In genomic region chr6:159168536-159169192, GRCh38 we compare ENCODE assay signal across 8 cellular contexts. TPM values are rescaled to one million over a fixed set of nuclear protein-coding genes. Genes with fewer than 3 reads are reported as not detected.
DNase-seq lines count a peak whose midpoint lies in the region; ATAC-seq, FAIRE-seq and TF ChIP-seq lines count a peak whose summit lies in the region.

No MANE protein-coding gene starts in this region.

- no peaks in the 10 kb centered on the region for H3K79me2 ChIP-seq in PC-3 (ENCODE audit: low read length)

- CTCF ChIA-PET in PC-3 (lab: Charles Lee) = no interaction called here

- no peaks in the 10 kb centered on the region for H3K4me1 ChIP-seq in PC-3 (ENCODE audit: insufficient read depth, low read length)

- no peak overlapping the region for H3K4me3 ChIP-seq in PC-3 (ENCODE audit: low read length)

- intact Hi-C loops in natural killer cell (cut with micrococcal nuclease) = no loop called here
- intact Hi-C loops in PC-3 (cut with micrococcal nuclease) = no loop called here

- POLR2A ChIA-PET in PC-3 (lab: Charles Lee; ENCODE audit: unreplicated experiment) = no interaction called here

- H3K4me1 Mint-ChIP-seq in endothelial cell (ENCODE audit: unreplicated experiment) = peaks cover 14% of the 10 kb centered on the region
- H3K4me1 Mint-ChIP-seq in natural killer cell = peaks cover 0 to 13% of the 10 kb centered on the region in 2 donors

- no peaks in the 10 kb centered on the region for H4K20me1 ChIP-seq in PC-3 (ENCODE audit: low read length)

- H2AFZ ChIP-seq in PC-3 (ENCODE audit: low read length) = no peak overlapping the region

- H3K9ac ChIP-seq in PC-3 (ENCODE audit: low read length) = no peak overlapping the region

- H3K4me2 ChIP-seq in PC-3 (ENCODE audit: low read length) = no peak overlapping the region

- DNase-seq in GM12891 (ENCODE audit: insufficient read length, low spot score) (peak; percentile 9), NCI-H69 (lab: John Stamatoyannopoulos, UW) (peak; percentile 3), endothelial cell (ENCODE audit: low spot score) (peak; percentile 76), natural killer cell (no peak), NCI-H446 (lab: John Stamatoyannopoulos, UW) (no peak), PC-3 (no peak), DMS79 treated with DMSO at 0.1 percent for 48 hours (lab: John Stamatoyannopoulos, UW) (no peak), GM12892 (ENCODE audit: insufficient read length) (no peak)

- H3F3A ChIP-seq in PC-3 (ENCODE audit: low read length, unreplicated experiment) = no peaks in the 10 kb centered on the region

- H3K9me2 ChIP-seq in PC-3 (replicated peaks; ENCODE audit: low read length) = no peaks in the 10 kb centered on the region

- H3K27me3 Mint-ChIP-seq in endothelial cell (ENCODE audit: unreplicated experiment) = peaks cover 30% of the 10 kb centered on the region
- peaks cover 70 to 88% of the 10 kb centered on the region in 2 donors for H3K27me3 Mint-ChIP-seq in natural killer cell (ENCODE audit: low read depth in 2 of 2)

- no TSS peak for BruUV-seq in PC-3 (replicated peaks; lab: Mats Ljungman, UMichigan)

- H3K36me3 Mint-ChIP-seq in endothelial cell (ENCODE audit: low read depth, unreplicated experiment) (no peaks in the 10 kb centered on the region), natural killer cell (no peaks in the 10 kb centered on the region)

- FAIRE-seq in GM12891 (lab: Jason Lieb, UNC) (no peak), GM12892 (lab: Jason Lieb, UNC) (no peak)

- no peak for TF ChIP-seq CTCF in endothelial cell (IDR thresholded peaks at IDR 0.05; ENCODE audit: unreplicated experiment)
- TF ChIP-seq CTCF in natural killer cell (IDR thresholded peaks at IDR 0.05) = no peak
- TF ChIP-seq CTCF in PC-3 (conservative IDR thresholded peaks at IDR 0.05; ENCODE audit: low read depth, low read length) = no peak

- no peaks in the 10 kb centered on the region for H3K36me3 ChIP-seq in PC-3 (ENCODE audit: low read depth, low read length)

- ATAC-seq in natural killer cell (peak in 2 of 3 donors; percentile 14 to 18), PC-3 (no peak)

- no peak overlapping the region for H3K27ac ChIP-seq in PC-3 (ENCODE audit: low read length)

- H3K9me3 ChIP-seq in PC-3 (ENCODE audit: low read length) = no peaks in the 10 kb centered on the region

- no peak for TF ChIP-seq POLR2A in GM12891 (IDR thresholded peaks at IDR 0.05; ENCODE audit: low read depth, low read length)
- no peak for TF ChIP-seq POLR2A in GM12892 (IDR thresholded peaks at IDR 0.05; ENCODE audit: low read depth, low read length)

- H3K4me3 Mint-ChIP-seq in endothelial cell (ENCODE audit: unreplicated experiment) (peak overlapping the region; percentile 81), natural killer cell (peak overlapping the region; percentile 75)

- H3K9me3 Mint-ChIP-seq in endothelial cell (ENCODE audit: unreplicated experiment) = no peaks in the 10 kb centered on the region
- H3K9me3 Mint-ChIP-seq in natural killer cell = no peaks in the 10 kb centered on the region

- peaks cover 64% of the 10 kb centered on the region for H3K27me3 ChIP-seq in PC-3 (ENCODE audit: low read length)

- H3K27ac Mint-ChIP-seq in endothelial cell (ENCODE audit: unreplicated experiment) (no peak overlapping the region), natural killer cell (no peak overlapping the region)

TF ChIP-seq in GM12891, 5 proteins besides CTCF, POLR2A, EP300 and RAD21:
- TF ChIP-seq SPI1 (IDR thresholded peaks at IDR 0.05; ENCODE audit: low read depth, low read length) (no peak), POLR2AphosphoS5 (IDR thresholded peaks at IDR 0.05; ENCODE audit: low read depth, low read length) (no peak), POU2F2 (IDR thresholded peaks at IDR 0.05; ENCODE audit: low read depth, low read length) (no peak), PAX5 (IDR thresholded peaks at IDR 0.05; ENCODE audit: insufficient read depth, low read length, severe bottlenecking) (no peak), TAF1 (IDR thresholded peaks at IDR 0.05; ENCODE audit: low read depth, low read length) (no peak)

RNA-seq across cellular contexts. Expression of gene FNDC1, which starts 0.5 kb away (rescaled TPM):
- polyA plus RNA-seq in GM12891 (2012; ENCODE audit: low read depth, missing spikeins) = 0.01 TPM
- total RNA-seq in endothelial cell (ENCODE audit: unreplicated experiment) (1.2 TPM), natural killer cell (not detected), PC-3 (2014; rRNA removed) (not detected in 2 replicates)
- polyA plus RNA-seq in GM12892 (2012; ENCODE audit: missing spikeins) = not detected

Comparison
In these comparisons a context has a peak if more than half of its experiments do, and no peak if none do; other contexts are left out.
1. DNase-seq: peak in GM12891 (single experiment), NCI-H69 (single experiment) and endothelial cell (single experiment); none in natural killer cell (single experiment), NCI-H446 (0 of 2), PC-3 (single experiment), DMS79 treated with DMSO at 0.1 percent for 48 hours (single experiment) and GM12892 (single experiment).